In genomic region chr14:71130491-71131179, GRCh38 we compare ENCODE assay signal across 1 cellular context.
TF ChIP-seq lines count a peak whose summit lies in the region.

No MANE protein-coding gene starts in this region.

TF ChIP-seq in HCT116, 20 proteins besides CTCF, POLR2A, EP300 and RAD21 (continued from another document):
- TF ChIP-seq, protein P1, sequence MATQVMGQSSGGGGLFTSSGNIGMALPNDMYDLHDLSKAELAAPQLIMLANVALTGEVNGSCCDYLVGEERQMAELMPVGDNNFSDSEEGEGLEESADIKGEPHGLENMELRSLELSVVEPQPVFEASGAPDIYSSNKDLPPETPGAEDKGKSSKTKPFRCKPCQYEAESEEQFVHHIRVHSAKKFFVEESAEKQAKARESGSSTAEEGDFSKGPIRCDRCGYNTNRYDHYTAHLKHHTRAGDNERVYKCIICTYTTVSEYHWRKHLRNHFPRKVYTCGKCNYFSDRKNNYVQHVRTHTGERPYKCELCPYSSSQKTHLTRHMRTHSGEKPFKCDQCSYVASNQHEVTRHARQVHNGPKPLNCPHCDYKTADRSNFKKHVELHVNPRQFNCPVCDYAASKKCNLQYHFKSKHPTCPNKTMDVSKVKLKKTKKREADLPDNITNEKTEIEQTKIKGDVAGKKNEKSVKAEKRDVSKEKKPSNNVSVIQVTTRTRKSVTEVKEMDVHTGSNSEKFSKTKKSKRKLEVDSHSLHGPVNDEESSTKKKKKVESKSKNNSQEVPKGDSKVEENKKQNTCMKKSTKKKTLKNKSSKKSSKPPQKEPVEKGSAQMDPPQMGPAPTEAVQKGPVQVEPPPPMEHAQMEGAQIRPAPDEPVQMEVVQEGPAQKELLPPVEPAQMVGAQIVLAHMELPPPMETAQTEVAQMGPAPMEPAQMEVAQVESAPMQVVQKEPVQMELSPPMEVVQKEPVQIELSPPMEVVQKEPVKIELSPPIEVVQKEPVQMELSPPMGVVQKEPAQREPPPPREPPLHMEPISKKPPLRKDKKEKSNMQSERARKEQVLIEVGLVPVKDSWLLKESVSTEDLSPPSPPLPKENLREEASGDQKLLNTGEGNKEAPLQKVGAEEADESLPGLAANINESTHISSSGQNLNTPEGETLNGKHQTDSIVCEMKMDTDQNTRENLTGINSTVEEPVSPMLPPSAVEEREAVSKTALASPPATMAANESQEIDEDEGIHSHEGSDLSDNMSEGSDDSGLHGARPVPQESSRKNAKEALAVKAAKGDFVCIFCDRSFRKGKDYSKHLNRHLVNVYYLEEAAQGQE (IDR thresholded peaks at IDR 0.05; ENCODE audit: low read depth), result no peak
- no peak for TF ChIP-seq ELF1 (IDR thresholded peaks at IDR 0.05; ENCODE audit: borderline replicate concordance, low read depth)
- TF ChIP-seq SP1 (IDR thresholded peaks at IDR 0.05; ENCODE audit: low read depth), result peak; percentile 40; the same call in 1 of the 2 replicates
- TF ChIP-seq ZNF274 (IDR thresholded peaks at IDR 0.05; ENCODE audit: low read depth, low read length), result no peak
